Comparison of ENCODE assay signal across 8 cellular contexts in genomic region chr10:73991846-73992245, GRCh38. TPM values are rescaled to one million over a fixed set of nuclear protein-coding genes. Genes with fewer than 3 reads are reported as not detected.
A peak's percentile ranks its signal among the peaks of the same experiment; 100 is the strongest.
DNase-seq lines count a peak whose midpoint lies in the region; ATAC-seq and TF ChIP-seq lines count a peak whose summit lies in the region.

No MANE protein-coding gene starts in this region.

- no peaks in the 10 kb centered on the region for H3K9me3 Mint-ChIP-seq in stimulated activated naive B cell treated with anti-CD40 and anti-IgM and Interleukin-4, amounts not matched to agents 10 μg/mL and 1 μg/mL and 100 μg/mL, for 72 hours

- H3K4me1 ChIP-seq in right cardiac atrium (ENCODE audit: control insufficient read depth, insufficient read depth, low read length): no peaks in the 10 kb centered on the region
- H3K4me1 ChIP-seq in mesendoderm (ENCODE audit: control insufficient read depth, low read depth, low read length): no peaks in the 10 kb centered on the region

- 68% methylated on average over 6 of the region's 6 CpGs for WGBS in right cardiac atrium
- 100% methylated on average over 1 of the region's 6 CpGs for WGBS in mesendoderm (ENCODE audit: extremely low coverage, insufficient coverage, low lambda C conversion rate)

- H3K27ac ChIP-seq in right cardiac atrium (ENCODE audit: low read length) (no peak overlapping the region), dorsolateral prefrontal cortex (peak overlapping the region in 1 of 59 donors; percentile 32), mesendoderm (ENCODE audit: low read depth, low read length) (no peak overlapping the region)

- H3K27me3 ChIP-seq in right cardiac atrium (ENCODE audit: control insufficient read depth, insufficient read depth): no peaks in the 10 kb centered on the region
- H3K27me3 ChIP-seq in dorsolateral prefrontal cortex: no peaks in the 10 kb centered on the region
- H3K27me3 ChIP-seq in mesendoderm (ENCODE audit: insufficient read depth, low read length, poor library complexity): no peaks in the 10 kb centered on the region

- no peak overlapping the region for H2BK15ac ChIP-seq in mesendoderm (replicated peaks; ENCODE audit: low read depth)

- no peak for TF ChIP-seq CTCF in dorsolateral prefrontal cortex (IDR thresholded peaks at IDR 0.05 in 54 of 56, conservative IDR thresholded peaks at IDR 0.05 in 2 of 56; ENCODE audit: low read depth in 1 of 56, partially characterized antibody in 56 of 56)

- no peaks in the 10 kb centered on the region for H3K36me3 Mint-ChIP-seq in stimulated activated naive B cell treated with anti-CD40 and anti-IgM and Interleukin-4, amounts not matched to agents 10 μg/mL and 1 μg/mL and 100 μg/mL, for 72 hours

- no peak overlapping the region for H4K5ac ChIP-seq in mesendoderm (ENCODE audit: low read length)

- peaks cover 25 to 45% of the 10 kb centered on the region in 2 donors for H3K4me1 Mint-ChIP-seq in stimulated activated naive B cell treated with anti-CD40 and anti-IgM and Interleukin-4, amounts not matched to agents 10 μg/mL and 1 μg/mL and 100 μg/mL, for 72 hours

- peak overlapping the region in 1 of 2 donors; percentile 3 for H3K4me3 Mint-ChIP-seq in stimulated activated naive B cell treated with anti-CD40 and anti-IgM and Interleukin-4, amounts not matched to agents 10 μg/mL and 1 μg/mL and 100 μg/mL, for 72 hours

- no peaks in the 10 kb centered on the region for H3K36me3 ChIP-seq in mesendoderm (ENCODE audit: control insufficient read depth, insufficient read depth, low read length)

- no peaks in the 10 kb centered on the region for H3K27me3 Mint-ChIP-seq in stimulated activated naive B cell treated with anti-CD40 and anti-IgM and Interleukin-4, amounts not matched to agents 10 μg/mL and 1 μg/mL and 100 μg/mL, for 72 hours

- intact Hi-C loops in right cardiac atrium (cut with DNase I): no loop called here
- intact Hi-C loops in dorsolateral prefrontal cortex (cut with DNase I): no loop called here

- peak in 69 of 76 experiments; percentile 13 to 82 (median 57) for DNase-seq in HUDEP-2 (lab: John Stamatoyannopoulos, UW; ENCODE audit: unreplicated experiment in 76 of 76)
- DNase-seq in activated CD4-positive, alpha-beta T cell treated with anti-CD3 and anti-CD28 coated beads, Interleukin-2, amount 50 U/mL, for 1 hour: peak; percentile 73
- peak in 2 of 3 donors; percentile 62 to 66 for DNase-seq in right cardiac atrium
- DNase-seq in stimulated activated naive B cell treated with anti-CD40 and anti-IgM and Interleukin-4, amounts not matched to agents 10 μg/mL and 1 μg/mL and 100 μg/mL, for 72 hours: peak; percentile 47
- no peak for DNase-seq in NCI-H2196 treated with DMSO at 0.1 percent for 48 hours (lab: John Stamatoyannopoulos, UW; ENCODE audit: unreplicated experiment)
- no peak for DNase-seq in dorsolateral prefrontal cortex
- DNase-seq in mesendoderm: no peak

- H3K4me3 ChIP-seq in right cardiac atrium (ENCODE audit: low read length): no peak overlapping the region
- no peak overlapping the region for H3K4me3 ChIP-seq in dorsolateral prefrontal cortex
- no peak overlapping the region for H3K4me3 ChIP-seq in mesendoderm (ENCODE audit: low read length)

- H3K79me1 ChIP-seq in mesendoderm (ENCODE audit: low read length): no peaks in the 10 kb centered on the region

- H2BK120ac ChIP-seq in mesendoderm (ENCODE audit: low read depth, low read length): no peak overlapping the region

- no peak overlapping the region for H3K18ac ChIP-seq in mesendoderm (ENCODE audit: low read length)

- no peak overlapping the region for H3K9ac ChIP-seq in mesendoderm (ENCODE audit: low read length)

- no peak overlapping the region for H2AK5ac ChIP-seq in mesendoderm (ENCODE audit: low read length)

- H3K79me2 ChIP-seq in mesendoderm (ENCODE audit: control insufficient read depth, insufficient read depth, low read length): no peaks in the 10 kb centered on the region

- H4K8ac ChIP-seq in mesendoderm (ENCODE audit: low read depth, low read length): no peak overlapping the region

- no peak overlapping the region for H3K4ac ChIP-seq in mesendoderm (ENCODE audit: low read depth, low read length)

- H3K23ac ChIP-seq in mesendoderm (ENCODE audit: low read length): no peak overlapping the region

- H2BK5ac ChIP-seq in mesendoderm (ENCODE audit: low read length): no peak overlapping the region

- H3K9me3 ChIP-seq in right cardiac atrium (ENCODE audit: control insufficient read depth, low read length): no peaks in the 10 kb centered on the region

- no peak overlapping the region for H3K4me2 ChIP-seq in mesendoderm (ENCODE audit: low read length)

- peak overlapping the region; percentile 15 for H3K27ac Mint-ChIP-seq in stimulated activated naive B cell treated with anti-CD40 and anti-IgM and Interleukin-4, amounts not matched to agents 10 μg/mL and 1 μg/mL and 100 μg/mL, for 72 hours

- ATAC-seq in right cardiac atrium (peak; percentile 69 to 78), HG02840 (IDR thresholded peaks at IDR 0.05; ENCODE audit: low FRiP score, unreplicated experiment) (no peak)
- ATAC-seq in stimulated activated naive B cell treated with anti-CD40 and anti-IgM and Interleukin-4, amounts not matched to agents 10 μg/mL and 1 μg/mL and 100 μg/mL, for 72 hours (replicated peaks): peak; percentile 87 to 90

- H3K56ac ChIP-seq in mesendoderm (ENCODE audit: low read length): no peak overlapping the region

RNA-seq across cellular contexts. Expression of gene VCL, which starts 6.1 kb away (rescaled TPM):
- total RNA-seq in right cardiac atrium (100 to 1,000 TPM; 203 to 246 (median 224) TPM), dorsolateral prefrontal cortex (10 to 100 TPM; 16.0 to 62.1 (median 29.9) TPM)
- 74.6 TPM for polyA plus RNA-seq in right cardiac atrium
- 212 TPM for polyA plus RNA-seq in mesendoderm (2013, experiment 1 of 2)
- polyA plus RNA-seq in mesendoderm (2013, experiment 2 of 2): 218 TPM

Comparison
In these comparisons a context has a peak if more than half of its experiments do, and no peak if none do; other contexts are left out.
1. DNase-seq: peak in HUDEP-2 (69 of 76), activated CD4-positive, alpha-beta T cell treated with anti-CD3 and anti-CD28 coated beads, Interleukin-2, amount 50 U/mL, for 1 hour (single experiment), right cardiac atrium (2 of 3) and stimulated activated naive B cell treated with anti-CD40 and anti-IgM and Interleukin-4, amounts not matched to agents 10 μg/mL and 1 μg/mL and 100 μg/mL, for 72 hours (single experiment); none in NCI-H2196 treated with DMSO at 0.1 percent for 48 hours (single experiment), dorsolateral prefrontal cortex (0 of 10) and mesendoderm (single experiment).